19 cellular contexts compared by ENCODE assay signal in the genomic region with DNA sequence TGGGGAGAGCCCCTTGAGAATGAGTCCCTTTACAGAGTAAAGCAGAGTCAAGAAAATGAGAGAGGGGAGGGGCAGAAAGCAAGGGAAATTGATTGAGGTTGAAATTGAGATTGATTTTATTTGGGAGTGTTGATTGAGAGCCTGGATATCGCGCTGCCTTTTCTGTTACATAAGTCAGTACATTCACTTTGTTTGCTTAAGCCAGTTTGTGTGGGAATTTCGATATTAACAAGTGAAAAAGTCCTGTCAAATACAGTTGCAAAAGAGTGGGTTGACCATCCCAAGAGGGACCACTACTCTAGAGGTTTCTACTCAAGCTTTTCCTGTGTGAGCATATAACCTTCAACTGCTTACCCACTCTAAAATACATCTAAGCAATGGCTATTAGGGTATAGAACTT.
DNase-seq lines count a peak whose midpoint lies in the region; ATAC-seq and TF ChIP-seq lines count a peak whose summit lies in the region.
"Had no signal": no experiment of that assay in that cellular context is flagged by ENCODE, and none has a peak within 500 bp of the region (broad histone marks: within the 10 kb centered on the region; RNA-seq: fewer than 3 reads in every experiment).

No MANE protein-coding gene starts in this region.

- peaks cover 15% of the 10 kb centered on the region for H3K4me1 Mint-ChIP-seq in GM23338
- H3K4me1 Mint-ChIP-seq: B cell had no signal

- no peaks in the 10 kb centered on the region for H3K36me3 Mint-ChIP-seq in GM23338 (ENCODE audit: low read depth)
- H3K36me3 Mint-ChIP-seq: CD8-positive, alpha-beta T cell had no signal

- H3K27me3 Mint-ChIP-seq in GM23338 (ENCODE audit: insufficient read depth, low read depth, poor library complexity): peaks cover 2% of the 10 kb centered on the region
- H3K27me3 Mint-ChIP-seq: B cell; CD4-positive, alpha-beta T cell had no signal

- no peaks in the 10 kb centered on the region for H3K9me3 ChIP-seq in Loucy (ENCODE audit: insufficient read depth, low read depth, low read length)
- H3K9me3 ChIP-seq in body of pancreas: no peaks in the 10 kb centered on the region
- no peaks in the 10 kb centered on the region for H3K9me3 ChIP-seq in testis
- H3K9me3 ChIP-seq in right atrium auricular region: no peaks in the 10 kb centered on the region
- H3K9me3 ChIP-seq: A549; BLaER1 treated with 17β-estradiol and CSF1 and Interleukin-3, amounts not matched to agents 10 nM and 100 nM; Caco-2 had no signal

- 24 to 53% methylated on average over 3 of the region's 3 CpGs for WGBS in body of pancreas, 2 donors
- WGBS in testis, 2 donors: 89 to 92% methylated on average over 3 of the region's 3 CpGs

- H3K27ac ChIP-seq in GM23338 (ENCODE audit: low read depth) (no peak overlapping the region), body of pancreas (no peak overlapping the region), testis (no peak overlapping the region), right atrium auricular region (no peak overlapping the region)
- H3K27ac ChIP-seq: A549; BLaER1 treated with 17β-estradiol and CSF1 and Interleukin-3, amounts not matched to agents 10 nM and 100 nM; C4-2B had no signal

- H3F3A ChIP-seq in GM23338 (replicated peaks; ENCODE audit: low read depth) (no peaks in the 10 kb centered on the region), Loucy (ENCODE audit: low read depth) (no peaks in the 10 kb centered on the region)

- no peak overlapping the region for H3K4me3 ChIP-seq in GM23338
- H3K4me3 ChIP-seq in Loucy (ENCODE audit: low read length, poor library complexity, severe bottlenecking): peak overlapping the region; percentile 36
- no peak overlapping the region for H3K4me3 ChIP-seq in body of pancreas
- no peak overlapping the region for H3K4me3 ChIP-seq in testis
- H3K4me3 ChIP-seq in right atrium auricular region: no peak overlapping the region
- H3K4me3 ChIP-seq: A549; BLaER1 treated with 17β-estradiol and CSF1 and Interleukin-3, amounts not matched to agents 10 nM and 100 nM had no signal

- no peak for DNase-seq in GM23338 (ENCODE audit: low spot score)
- no peak for DNase-seq in body of pancreas
- no peak for DNase-seq in left lobe of liver (ENCODE audit: low spot score)
- DNase-seq in testis: no peak
- no peak for DNase-seq in Right ventricle myocardium superior
- DNase-seq in right atrium auricular region (ENCODE audit: low spot score): no peak
- no peak for DNase-seq in activated CD4-positive, alpha-beta T cell treated with anti-CD3 and anti-CD28 coated beads for 48 hours
- DNase-seq: AML-193; Caco-2; Calu3; CD4-positive, alpha-beta T cell; CD8-positive, alpha-beta T cell; DMS79 treated with DMSO at 0.1 percent for 48 hours; GF-D8 had no signal

- peaks cover 20% of the 10 kb centered on the region for H3K4me1 ChIP-seq in GM23338 (ENCODE audit: insufficient read depth)
- H3K4me1 ChIP-seq in Loucy (ENCODE audit: insufficient read depth, low read length, poor library complexity, severe bottlenecking): peaks cover 52% of the 10 kb centered on the region
- H3K4me1 ChIP-seq in body of pancreas: peaks cover 7% of the 10 kb centered on the region
- no peaks in the 10 kb centered on the region for H3K4me1 ChIP-seq in testis
- no peaks in the 10 kb centered on the region for H3K4me1 ChIP-seq in right atrium auricular region
- H3K4me1 ChIP-seq: A549; BLaER1 treated with 17β-estradiol and CSF1 and Interleukin-3, amounts not matched to agents 10 nM and 100 nM; Caco-2 had no signal

- H3K79me2 ChIP-seq in GM23338 (replicated peaks; ENCODE audit: insufficient read depth) (0 out of 2 replicates have a peak, but pooled peaks cover 3% of the 10 kb centered on the region), Loucy (ENCODE audit: insufficient read depth, low read length) (no peaks in the 10 kb centered on the region)

- no peak overlapping the region for H3K4me3 Mint-ChIP-seq in GM23338
- H3K4me3 Mint-ChIP-seq: B cell; CD4-positive, alpha-beta T cell; CD8-positive, alpha-beta T cell had no signal

- H4K20me1 ChIP-seq in GM23338 (replicated peaks; ENCODE audit: insufficient read depth) (no peaks in the 10 kb centered on the region), Loucy (ENCODE audit: insufficient read depth, low read length, poor library complexity, severe bottlenecking) (no peaks in the 10 kb centered on the region)
- H4K20me1 ChIP-seq: BLaER1 treated with 17β-estradiol and CSF1 and Interleukin-3, amounts not matched to agents 10 nM and 100 nM had no signal

- intact Hi-C loops in body of pancreas (cut with DNase I) (no loop called here), testis (cut with DNase I; ENCODE audit: low total_unique reads) (no loop called here), Right ventricle myocardium superior (cut with DNase I) (no loop called here)

- TF ChIP-seq POLR2A in body of pancreas (IDR thresholded peaks at IDR 0.05) (no peak), testis (IDR thresholded peaks at IDR 0.05) (no peak)

- H2AFZ ChIP-seq in GM23338: no peak overlapping the region
- no peak overlapping the region for H2AFZ ChIP-seq in Loucy (ENCODE audit: low read length)

- H3K36me3 ChIP-seq in GM23338 (ENCODE audit: insufficient read depth) (no peaks in the 10 kb centered on the region), Loucy (ENCODE audit: insufficient read depth, low read length) (no peaks in the 10 kb centered on the region), body of pancreas (replicated peaks in 1 of 2; ENCODE audit: insufficient read depth in 1 of 2, low read depth in 2 of 2) (no peaks in the 10 kb centered on the region), testis (ENCODE audit: low read depth, missing control alignments) (no peaks in the 10 kb centered on the region), right atrium auricular region (no peaks in the 10 kb centered on the region)
- H3K36me3 ChIP-seq: BLaER1 treated with 17β-estradiol and CSF1 and Interleukin-3, amounts not matched to agents 10 nM and 100 nM had no signal

- no peaks in the 10 kb centered on the region for H3K9me3 Mint-ChIP-seq in GM23338
- H3K9me3 Mint-ChIP-seq: CD4-positive, alpha-beta T cell; CD8-positive, alpha-beta T cell had no signal

- peak overlapping the region; percentile 30 for H3K9ac ChIP-seq in Loucy (ENCODE audit: low read depth, low read length, poor library complexity, severe bottlenecking)
- H3K9ac ChIP-seq: BLaER1 treated with 17β-estradiol and CSF1 and Interleukin-3, amounts not matched to agents 10 nM and 100 nM had no signal

- H3K27me3 ChIP-seq in GM23338 (ENCODE audit: insufficient read depth) (no peaks in the 10 kb centered on the region), Loucy (ENCODE audit: insufficient read depth, low read length, poor library complexity, severe bottlenecking) (no peaks in the 10 kb centered on the region), body of pancreas (no peaks in the 10 kb centered on the region), testis (no peaks in the 10 kb centered on the region), right atrium auricular region (no peaks in the 10 kb centered on the region)
- H3K27me3 ChIP-seq: BLaER1 treated with 17β-estradiol and CSF1 and Interleukin-3, amounts not matched to agents 10 nM and 100 nM had no signal

- H3K4me2 ChIP-seq in GM23338 (peak overlapping the region; percentile 27; the same call in 1 of the 2 replicates), Loucy (ENCODE audit: low read depth, low read length, poor library complexity, severe bottlenecking) (peak overlapping the region; percentile 60)
- H3K4me2 ChIP-seq: A549; BLaER1 treated with 17β-estradiol and CSF1 and Interleukin-3, amounts not matched to agents 10 nM and 100 nM had no signal

- no peak for ATAC-seq in GM23338
- peak; percentile 30 for ATAC-seq in body of pancreas
- ATAC-seq in left lobe of liver: peak; percentile 72
- ATAC-seq in Right ventricle myocardium superior (ENCODE audit: poor library complexity): no peak
- ATAC-seq: A549; CD8-positive, alpha-beta T cell had no signal

- H3K27ac Mint-ChIP-seq in GM23338: 0 out of 2 replicates have a peak overlapping the region, but pooled peaks have one; percentile 8
- H3K27ac Mint-ChIP-seq: B cell; CD4-positive, alpha-beta T cell; CD8-positive, alpha-beta T cell had no signal

- TF ChIP-seq CTCF in GM23338 (conservative IDR thresholded peaks at IDR 0.05; ENCODE audit: low read depth in 2 of 2): no peak
- TF ChIP-seq CTCF in Loucy (conservative IDR thresholded peaks at IDR 0.05; ENCODE audit: low read length): no peak
- TF ChIP-seq CTCF in body of pancreas (IDR thresholded peaks at IDR 0.05): no peak
- TF ChIP-seq CTCF in testis (IDR thresholded peaks at IDR 0.05): no peak
- no peak for TF ChIP-seq CTCF in right atrium auricular region (IDR thresholded peaks at IDR 0.05)

- 0 out of 2 replicates have a peak, but pooled peaks cover 10% of the 10 kb centered on the region for H3K9me2 ChIP-seq in GM23338 (ENCODE audit: insufficient read depth)
- no peaks in the 10 kb centered on the region for H3K9me2 ChIP-seq in Loucy (replicated peaks; ENCODE audit: low read depth, low read length)

TF ChIP-seq in GM23338, 12 proteins besides CTCF, POLR2A, EP300 and RAD21 (continues in another document):
- no peak for TF ChIP-seq ZNF114 (CRISPR knock-in tag; IDR thresholded peaks at IDR 0.05)
- no peak for TF ChIP-seq STAT1 (IDR thresholded peaks at IDR 0.05; ENCODE audit: unreplicated experiment)
- TF ChIP-seq EZH2phosphoT487 (IDR thresholded peaks at IDR 0.05; ENCODE audit: unreplicated experiment): no peak
- TF ChIP-seq ZNF331 (CRISPR knock-in tag; IDR thresholded peaks at IDR 0.05; ENCODE audit: low read depth): no peak
- TF ChIP-seq, protein P1, sequence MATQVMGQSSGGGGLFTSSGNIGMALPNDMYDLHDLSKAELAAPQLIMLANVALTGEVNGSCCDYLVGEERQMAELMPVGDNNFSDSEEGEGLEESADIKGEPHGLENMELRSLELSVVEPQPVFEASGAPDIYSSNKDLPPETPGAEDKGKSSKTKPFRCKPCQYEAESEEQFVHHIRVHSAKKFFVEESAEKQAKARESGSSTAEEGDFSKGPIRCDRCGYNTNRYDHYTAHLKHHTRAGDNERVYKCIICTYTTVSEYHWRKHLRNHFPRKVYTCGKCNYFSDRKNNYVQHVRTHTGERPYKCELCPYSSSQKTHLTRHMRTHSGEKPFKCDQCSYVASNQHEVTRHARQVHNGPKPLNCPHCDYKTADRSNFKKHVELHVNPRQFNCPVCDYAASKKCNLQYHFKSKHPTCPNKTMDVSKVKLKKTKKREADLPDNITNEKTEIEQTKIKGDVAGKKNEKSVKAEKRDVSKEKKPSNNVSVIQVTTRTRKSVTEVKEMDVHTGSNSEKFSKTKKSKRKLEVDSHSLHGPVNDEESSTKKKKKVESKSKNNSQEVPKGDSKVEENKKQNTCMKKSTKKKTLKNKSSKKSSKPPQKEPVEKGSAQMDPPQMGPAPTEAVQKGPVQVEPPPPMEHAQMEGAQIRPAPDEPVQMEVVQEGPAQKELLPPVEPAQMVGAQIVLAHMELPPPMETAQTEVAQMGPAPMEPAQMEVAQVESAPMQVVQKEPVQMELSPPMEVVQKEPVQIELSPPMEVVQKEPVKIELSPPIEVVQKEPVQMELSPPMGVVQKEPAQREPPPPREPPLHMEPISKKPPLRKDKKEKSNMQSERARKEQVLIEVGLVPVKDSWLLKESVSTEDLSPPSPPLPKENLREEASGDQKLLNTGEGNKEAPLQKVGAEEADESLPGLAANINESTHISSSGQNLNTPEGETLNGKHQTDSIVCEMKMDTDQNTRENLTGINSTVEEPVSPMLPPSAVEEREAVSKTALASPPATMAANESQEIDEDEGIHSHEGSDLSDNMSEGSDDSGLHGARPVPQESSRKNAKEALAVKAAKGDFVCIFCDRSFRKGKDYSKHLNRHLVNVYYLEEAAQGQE (IDR thresholded peaks at IDR 0.05; ENCODE audit: unreplicated experiment): no peak

Comparison
In these comparisons a context has a peak if more than half of its experiments do, and no peak if none do; other contexts are left out.
1. ATAC-seq: peak in body of pancreas (single experiment) and left lobe of liver (single experiment); none in GM23338 (single experiment) and Right ventricle myocardium superior (single experiment).